1 cellular context compared by ENCODE assay signal in genomic region chr4:17576932-17577659, GRCh38.
TF ChIP-seq lines count a peak whose summit lies in the region.

Gene LAP3 (plus strand): TSS chr4:17577198. CDS start chr4:17577466, 268 bp downstream.

TF ChIP-seq in HCT116, 20 proteins besides CTCF, POLR2A, EP300 and RAD21 (continued from another document):
- no peak for TF ChIP-seq ATF3 (IDR thresholded peaks at IDR 0.05)
- peak; percentile 86 for TF ChIP-seq CBX3 (IDR thresholded peaks at IDR 0.05; ENCODE audit: low read depth)
- TF ChIP-seq YY1 (IDR thresholded peaks at IDR 0.05; ENCODE audit: extremely low read depth, insufficient replicate concordance, low read depth, low read length): no peak
- no peak for TF ChIP-seq JUND (IDR thresholded peaks at IDR 0.05)
